25 cellular contexts compared by ENCODE assay signal in genomic region chr20:865379-865778, GRCh38. TPM values are rescaled to one million over a fixed set of nuclear protein-coding genes. Genes with fewer than 3 reads are reported as not detected.
"Had no signal": no experiment of that assay in that cellular context is flagged by ENCODE, and none has a peak within 500 bp of the region (broad histone marks: within the 10 kb centered on the region; RNA-seq: fewer than 3 reads in every experiment).

No MANE protein-coding gene starts in this region.

- DNase-seq: Karpas-422, KG1, MG63, NCI-H1092, NCI-H1105 treated with DMSO at 0.1 percent for 48 hours, NCI-H1417 treated with DMSO at 0.1 percent for 48 hours, NCI-H146, NCI-H1694 treated with DMSO at 0.1 percent for 48 hours, NCI-H1930, NCI-H2081, NCI-H2107, NCI-H226, NCI-H446, NCI-H510A, NCI-H524 treated with DMSO at 0.1 percent for 48 hours, NCI-H69, NCI-H774, Right ventricle myocardium superior, RPMI8226, SIG-M5 had no signal

- H3K27ac ChIP-seq: HL-60, SJSA1, SK-N-MC had no signal

- H3K4me1 ChIP-seq: SJSA1 had no signal

- H3K9me3 ChIP-seq: MG63, SJSA1 had no signal

- H3K4me3 ChIP-seq: MG63, SJSA1, SK-N-MC had no signal

- H3K27me3 ChIP-seq: MG63, SJSA1 had no signal

- FAIRE-seq: HTR-8/SVneo, RCC 7860 had no signal

- H3K36me3 ChIP-seq: MG63, SJSA1 had no signal

RNA-seq across cellular contexts. Expression of gene ANGPT4, which starts 50.8 kb away (rescaled TPM):
- total RNA-seq: Right ventricle myocardium superior, SJSA1 had no signal
